Comparison of ENCODE assay signal across 24 cellular contexts in genomic region chr7:84003191-84003590, GRCh38.
"Had no signal": no experiment of that assay in that cellular context is flagged by ENCODE, and none has a peak within 500 bp of the region (broad histone marks: within the 10 kb centered on the region; RNA-seq: fewer than 3 reads in every experiment).

No MANE protein-coding gene starts in this region.

- ATAC-seq: HepG2, PC-3, Right ventricle myocardium inferior had no signal

- H3K36me3 ChIP-seq: Peyer's patch had no signal

- H3K27me3 ChIP-seq: MG63, Peyer's patch, SJCRH30 had no signal

- H3K4me1 ChIP-seq: Peyer's patch, SJCRH30 had no signal

- H3K4me3 ChIP-seq: MG63, Peyer's patch, SJCRH30, SK-N-MC had no signal

- H3K9me3 ChIP-seq: MG63, Peyer's patch, SJCRH30 had no signal

- H3K27ac ChIP-seq: Peyer's patch, SJCRH30, SK-N-MC had no signal

- DNase-seq: IMR-90, Karpas-422, KG1, MG63, NCI-H1092 treated with DMSO at 0.1 percent for 48 hours, NCI-H1436, NCI-H187, NCI-H2029, NCI-H2081 treated with DMSO at 0.1 percent for 48 hours, NCI-H2171, NCI-H226, NCI-H446, NCI-H510A, NCI-H524 treated with DMSO at 0.1 percent for 48 hours, NCI-H69, NCI-H774, PC-3, Peyer's patch, SHP77 treated with DMSO at 0.1 percent for 48 hours, SJCRH30, T-helper 1 cell had no signal
